In the genomic region with DNA sequence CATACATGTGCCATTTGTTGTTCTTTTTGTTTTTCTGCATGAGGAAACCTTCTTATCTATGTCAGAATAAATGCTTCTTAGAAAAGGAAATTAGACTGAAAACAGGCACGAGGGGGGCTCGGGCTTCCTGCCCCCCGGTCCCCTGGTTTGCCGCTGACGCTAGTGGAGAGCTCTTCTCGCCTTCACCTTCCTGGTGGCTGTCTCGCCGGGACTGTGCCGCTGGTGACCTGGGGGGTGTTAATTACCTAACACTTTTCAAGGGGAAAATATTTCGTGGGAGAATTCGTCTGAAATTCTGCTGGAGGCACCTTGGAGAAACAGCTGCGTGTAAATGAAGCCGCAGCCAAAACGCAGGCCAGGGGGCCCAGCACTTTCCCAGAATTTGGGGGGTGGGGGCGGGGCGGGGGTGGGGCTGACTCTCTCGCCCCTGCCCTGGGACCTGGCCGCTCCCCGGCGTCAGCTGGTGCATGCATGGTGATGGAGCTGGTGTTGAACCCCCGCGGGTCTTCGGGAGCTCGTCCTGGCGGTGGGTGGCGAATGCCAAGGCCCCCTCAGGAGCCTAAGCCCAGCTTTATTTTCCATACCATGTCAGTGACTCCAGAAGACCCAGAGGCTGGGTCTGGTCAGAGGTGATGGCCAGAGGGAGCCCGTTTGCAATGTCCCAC, we compare ENCODE assay signal across 25 cellular contexts.
"Had no signal": no experiment of that assay in that cellular context is flagged by ENCODE, and none has a peak within 500 bp of the region (broad histone marks: within the 10 kb centered on the region; RNA-seq: fewer than 3 reads in every experiment).

No MANE protein-coding gene starts in this region.

- H3K4me3 Mint-ChIP-seq: nephron; neural progenitor cell; stimulated activated memory B cell treated with anti-CD40 and anti-IgM and Interleukin-4, amounts not matched to agents 10 μg/mL and 1 μg/mL and 100 μg/mL, for 72 hours had no signal

- ATAC-seq: esophagus mucosa; gastrocnemius medialis; left cardiac atrium; left lung; stimulated activated memory B cell treated with anti-CD40 and anti-IgM and Interleukin-4, amounts not matched to agents 10 μg/mL and 1 μg/mL and 100 μg/mL, for 72 hours; stimulated activated naive CD8-positive, alpha-beta T cell treated with anti-CD3 and anti-CD28 coated beads, Interleukin-15, Interleukin-2, amounts not matched to agents 100 U/mL and 50 U/mL, for 24 hours had no signal

- H3K27ac ChIP-seq: epithelial cell of prostate, gastrocnemius medialis, hepatocyte, left lung, neural progenitor cell, parathyroid adenoma, prostate gland, right atrium auricular region, skin epidermis, spleen, thoracic aorta, tibial nerve, upper lobe of left lung had no signal

- H3K9ac ChIP-seq: neural progenitor cell, parathyroid adenoma had no signal

- H3K36me3 ChIP-seq: gastrocnemius medialis, left lung, neural progenitor cell, prostate gland, right atrium auricular region, spleen, thoracic aorta, tibial nerve, upper lobe of left lung had no signal

- H3K27me3 ChIP-seq: hepatocyte, neural progenitor cell, right atrium auricular region, upper lobe of left lung had no signal

- H3K4me3 ChIP-seq: gastrocnemius medialis, hepatocyte, left lung, neural progenitor cell, prostate gland, right atrium auricular region, skin epidermis, spleen, thoracic aorta, tibial nerve, upper lobe of left lung had no signal

- H3K4me1 ChIP-seq: gastrocnemius medialis, left lung, parathyroid adenoma, right atrium auricular region, tibial nerve, upper lobe of left lung had no signal

- H3K9me3 ChIP-seq: gastrocnemius medialis, left lung, prostate gland, right atrium auricular region, thoracic aorta, tibial nerve, upper lobe of left lung had no signal

- H3K27ac Mint-ChIP-seq: nephron; neural progenitor cell; stimulated activated memory B cell treated with anti-CD40 and anti-IgM and Interleukin-4, amounts not matched to agents 10 μg/mL and 1 μg/mL and 100 μg/mL, for 72 hours had no signal

- DNase-seq: cerebellar nuclear complex; cortex of kidney; foreskin fibroblast; gastrocnemius medialis; head of caudate nucleus; left cardiac atrium; mammary epithelial cell; spleen; stimulated activated CD4-positive, alpha-beta T cell treated with anti-CD3 and anti-CD28 coated beads, Interleukin-4, amount 100 ng/mL, for 4 hours; stimulated activated naive CD8-positive, alpha-beta T cell treated with anti-CD3 and anti-CD28 coated beads, Interleukin-15, Interleukin-2, amounts not matched to agents 100 U/mL and 50 U/mL, for 24 hours; substantia nigra had no signal

- H3K9me3 Mint-ChIP-seq: nephron, neural progenitor cell had no signal
